In genomic region chr20:55067158-55067825, GRCh38 we compare ENCODE assay signal across 26 cellular contexts.
"Had no signal": no experiment of that assay in that cellular context is flagged by ENCODE, and none has a peak within 500 bp of the region (broad histone marks: within the 10 kb centered on the region; RNA-seq: fewer than 3 reads in every experiment).

No MANE protein-coding gene starts in this region.

- H3K36me3 ChIP-seq: cardiac muscle cell, esophagus muscularis mucosa, lower lobe of right lung, sigmoid colon, stomach, transverse colon had no signal

- H3K4me1 ChIP-seq: body of pancreas, esophagus muscularis mucosa, lower lobe of right lung, sigmoid colon, stomach, transverse colon had no signal

- H3K9me3 ChIP-seq: body of pancreas, lower lobe of right lung had no signal

- ATAC-seq: activated CD4-positive, alpha-beta T cell treated with anti-CD3 and anti-CD28 coated beads for 36 hours; activated T-helper 17 cell treated with anti-CD3 and anti-CD28 coated beads, Interleukin-2, amount 50 U/mL, for 72 hours; body of pancreas; left colon; lower lobe of right lung; stimulated activated memory B cell treated with anti-CD40 and anti-IgM and Interleukin-4, amounts not matched to agents 10 μg/mL and 1 μg/mL and 100 μg/mL, for 72 hours had no signal

- H3K36me3 Mint-ChIP-seq: activated naive CD4-positive, alpha-beta T cell treated with anti-CD3 and anti-CD28 coated beads, Interleukin-2, amount 10 ng/mL, durations not matched to agents 7 days and 5 days; stimulated activated memory B cell treated with anti-CD40 and anti-IgM and Interleukin-4, amounts not matched to agents 10 μg/mL and 1 μg/mL and 100 μg/mL, for 72 hours had no signal

- H3K4me3 ChIP-seq: body of pancreas, cardiac muscle cell, esophagus muscularis mucosa, lower lobe of right lung, sigmoid colon, smooth muscle cell, stomach, transverse colon had no signal

- H3K4me1 Mint-ChIP-seq: activated B cell treated with CpG ODN at 0.5 μM for 24 hours; activated CD4-positive, alpha-beta T cell treated with anti-CD3 and anti-CD28 coated beads for 36 hours; activated naive CD4-positive, alpha-beta T cell treated with anti-CD3 and anti-CD28 coated beads, Interleukin-2, amount 10 ng/mL, durations not matched to agents 7 days and 5 days; activated T-helper 17 cell treated with anti-CD3 and anti-CD28 coated beads, Interleukin-2, amount 50 U/mL, for 72 hours; naive B cell; stimulated activated memory B cell treated with anti-CD40 and anti-IgM and Interleukin-4, amounts not matched to agents 10 μg/mL and 1 μg/mL and 100 μg/mL, for 72 hours had no signal

- H3K27me3 ChIP-seq: body of pancreas, cardiac muscle cell, esophagus muscularis mucosa, sigmoid colon, stomach, transverse colon had no signal

- DNase-seq: activated B cell treated with CpG ODN at 0.5 μM for 24 hours; activated CD4-positive, alpha-beta T cell treated with anti-CD3 and anti-CD28 coated beads for 36 hours; activated CD4-positive, alpha-beta T cell treated with anti-CD3 and anti-CD28 coated beads, Interleukin-2, amount 50 U/mL, for 4 hours; activated CD8-positive, alpha-beta memory T cell treated with anti-CD3 and anti-CD28 coated beads for 24 hours; activated CD8-positive, alpha-beta memory T cell treated with anti-CD3 and anti-CD28 coated beads, Interleukin-2, amount 50 U/mL, for 4 hours; activated naive CD4-positive, alpha-beta T cell treated with anti-CD3 and anti-CD28 coated beads, Interleukin-2, amount 10 ng/mL, durations not matched to agents 7 days and 5 days; activated T-cell treated with anti-CD3 and anti-CD28 coated beads, Interleukin-2, amount 50 U/mL, for 24 hours; amygdala; body of pancreas; effector memory CD4-positive, alpha-beta T cell; head of caudate nucleus; hypothalamus; left colon; lower lobe of right lung; naive B cell; nucleus accumbens; sigmoid colon; stimulated activated CD4-positive, alpha-beta T cell treated with anti-CD3 and anti-CD28 coated beads, Interleukin-15, amount 100 ng/mL, for 24 hours; stomach; transverse colon had no signal

- H3K27me3 Mint-ChIP-seq: activated B cell treated with CpG ODN at 0.5 μM for 24 hours; activated CD4-positive, alpha-beta T cell treated with anti-CD3 and anti-CD28 coated beads for 36 hours; activated naive CD4-positive, alpha-beta T cell treated with anti-CD3 and anti-CD28 coated beads, Interleukin-2, amount 10 ng/mL, durations not matched to agents 7 days and 5 days; activated T-cell treated with anti-CD3 and anti-CD28 coated beads, Interleukin-2, amount 50 U/mL, for 24 hours; activated T-helper 17 cell treated with anti-CD3 and anti-CD28 coated beads, Interleukin-2, amount 50 U/mL, for 72 hours; naive B cell; stimulated activated memory B cell treated with anti-CD40 and anti-IgM and Interleukin-4, amounts not matched to agents 10 μg/mL and 1 μg/mL and 100 μg/mL, for 72 hours had no signal

- H3K27ac ChIP-seq: body of pancreas, cardiac muscle cell, esophagus muscularis mucosa, lower lobe of right lung, sigmoid colon, stomach, transverse colon had no signal

- H3K27ac Mint-ChIP-seq: activated B cell treated with CpG ODN at 0.5 μM for 24 hours; activated CD4-positive, alpha-beta T cell treated with anti-CD3 and anti-CD28 coated beads for 36 hours; activated naive CD4-positive, alpha-beta T cell treated with anti-CD3 and anti-CD28 coated beads, Interleukin-2, amount 10 ng/mL, durations not matched to agents 7 days and 5 days; activated T-cell treated with anti-CD3 and anti-CD28 coated beads, Interleukin-2, amount 50 U/mL, for 24 hours; activated T-helper 17 cell treated with anti-CD3 and anti-CD28 coated beads, Interleukin-2, amount 50 U/mL, for 72 hours; naive B cell; stimulated activated memory B cell treated with anti-CD40 and anti-IgM and Interleukin-4, amounts not matched to agents 10 μg/mL and 1 μg/mL and 100 μg/mL, for 72 hours; T-helper 1 cell treated with Interleukin-12 subunit alpha and Interleukin-12 subunit beta and Interleukin-4 antibody, amounts not matched to agents 30 μg/mL and 1 μg/mL, for 36 hours had no signal

- H3K4me3 Mint-ChIP-seq: activated B cell treated with CpG ODN at 0.5 μM for 24 hours; activated CD4-positive, alpha-beta T cell treated with anti-CD3 and anti-CD28 coated beads for 36 hours; activated naive CD4-positive, alpha-beta T cell treated with anti-CD3 and anti-CD28 coated beads, Interleukin-2, amount 10 ng/mL, durations not matched to agents 7 days and 5 days; activated T-cell treated with anti-CD3 and anti-CD28 coated beads, Interleukin-2, amount 50 U/mL, for 24 hours; activated T-helper 17 cell treated with anti-CD3 and anti-CD28 coated beads, Interleukin-2, amount 50 U/mL, for 72 hours; naive B cell; stimulated activated memory B cell treated with anti-CD40 and anti-IgM and Interleukin-4, amounts not matched to agents 10 μg/mL and 1 μg/mL and 100 μg/mL, for 72 hours; T-helper 1 cell treated with Interleukin-12 subunit alpha and Interleukin-12 subunit beta and Interleukin-4 antibody, amounts not matched to agents 30 μg/mL and 1 μg/mL, for 36 hours had no signal
